ENCODE assay signal across 24 cellular contexts in the genomic region with DNA sequence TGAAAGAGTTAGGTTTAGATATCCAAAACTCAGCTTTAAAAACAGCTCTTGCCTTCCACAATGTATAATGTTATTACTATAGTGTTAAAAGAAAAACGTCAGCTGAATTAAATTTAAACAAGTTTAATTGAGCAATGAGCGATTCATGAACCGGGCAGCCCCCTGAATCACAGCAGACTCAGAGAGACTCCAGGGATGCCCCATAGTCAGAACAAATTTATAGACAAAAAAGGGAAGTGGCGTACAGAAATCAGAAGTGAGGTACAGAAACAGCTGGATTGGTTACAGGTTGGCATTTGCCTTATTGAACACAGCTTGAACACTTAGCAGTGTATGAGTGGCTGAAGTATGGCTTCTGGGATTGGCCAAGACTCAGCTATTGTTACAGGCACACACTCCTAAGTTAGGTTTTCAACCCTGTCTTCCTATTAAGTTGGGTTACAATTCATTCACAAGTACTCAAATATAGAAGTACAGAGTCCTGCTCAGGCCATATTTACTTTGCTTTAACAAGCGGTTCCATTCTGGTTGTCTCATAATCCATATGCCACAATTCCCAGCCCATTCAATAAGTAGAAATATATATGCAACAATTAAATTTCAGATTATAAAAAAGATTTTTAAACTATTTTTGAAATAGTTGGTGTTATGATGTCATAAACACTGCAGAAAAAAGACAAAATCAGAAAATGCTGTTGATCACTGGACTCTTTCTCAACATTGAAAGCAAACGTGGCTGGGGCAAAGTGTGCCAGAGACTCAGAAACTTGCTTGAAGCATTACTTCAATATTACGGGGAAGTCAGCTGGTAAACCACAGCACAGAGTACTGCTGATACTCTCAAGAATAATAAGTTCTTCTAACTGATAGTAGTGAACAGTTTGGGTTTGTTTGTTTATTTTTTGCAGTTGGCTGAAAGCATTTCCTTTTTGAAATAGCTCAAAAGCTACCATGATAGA.
DNase-seq lines count a peak whose midpoint lies in the region; ATAC-seq, FAIRE-seq and TF ChIP-seq lines count a peak whose summit lies in the region.
"Had no signal": no experiment of that assay in that cellular context is flagged by ENCODE, and none has a peak within 500 bp of the region (broad histone marks: within the 10 kb centered on the region; RNA-seq: fewer than 3 reads in every experiment).

No MANE protein-coding gene starts in this region.

- H3K4me1 Mint-ChIP-seq in activated CD4-positive, alpha-beta T cell treated with anti-CD3 and anti-CD28 coated beads, Interleukin-2, amount 10 ng/mL, durations not matched to agents 7 days and 5 days, result no peaks in the 10 kb centered on the region
- H3K4me1 Mint-ChIP-seq: B cell had no signal

- no peaks in the 10 kb centered on the region for H3K36me3 ChIP-seq in HepG2 (replicated peaks in 1 of 2; ENCODE audit: control insufficient read depth in 1 of 2, insufficient read depth in 2 of 2, low read length in 2 of 2)
- H3K36me3 ChIP-seq: BLaER1 treated with 17β-estradiol and CSF1 and Interleukin-3, amounts not matched to agents 10 nM and 100 nM had no signal

- no peak for TF ChIP-seq CTCF in LNCaP clone FGC (IDR thresholded peaks at IDR 0.05; ENCODE audit: control insufficient read depth, extremely low read depth, insufficient read depth)
- no peak for TF ChIP-seq CTCF in HepG2 (CRISPR knock-in tag; IDR thresholded peaks at IDR 0.05)

- no peaks in the 10 kb centered on the region for H4K20me1 ChIP-seq in HepG2 (ENCODE audit: insufficient read depth, low read length)
- H4K20me1 ChIP-seq: BLaER1 treated with 17β-estradiol and CSF1 and Interleukin-3, amounts not matched to agents 10 nM and 100 nM had no signal

- no peak overlapping the region for H3K4me3 Mint-ChIP-seq in activated CD4-positive, alpha-beta T cell treated with anti-CD3 and anti-CD28 coated beads, Interleukin-2, amount 10 ng/mL, durations not matched to agents 7 days and 5 days
- H3K4me3 Mint-ChIP-seq: B cell; CD4-positive, alpha-beta T cell; CD8-positive, alpha-beta T cell had no signal

- no peak overlapping the region for H3K4me3 ChIP-seq in LNCaP clone FGC (ENCODE audit: low read depth, low read length)
- H3K4me3 ChIP-seq in HepG2 (replicated peaks in 1 of 3; ENCODE audit: insufficient read depth in 1 of 3, low read depth in 2 of 3, low read length in 3 of 3), result no peak overlapping the region; a peak in 1 of 6 replicates
- H3K4me3 ChIP-seq: A549; BLaER1 treated with 17β-estradiol and CSF1 and Interleukin-3, amounts not matched to agents 10 nM and 100 nM had no signal

- TF ChIP-seq RAD21 in HepG2 (CRISPR knock-in tag; IDR thresholded peaks at IDR 0.05), result no peak

- H3K79me2 ChIP-seq in HepG2 (ENCODE audit: insufficient read depth, low read length), result no peaks in the 10 kb centered on the region

- peak; percentile 92 for ATAC-seq in HepG2
- no peak for ATAC-seq in GM19467 (IDR thresholded peaks at IDR 0.05; ENCODE audit: unreplicated experiment)
- no peak for ATAC-seq in GM21786 (IDR thresholded peaks at IDR 0.05; ENCODE audit: unreplicated experiment)
- ATAC-seq: A549; CD8-positive, alpha-beta T cell had no signal

- no peaks in the 10 kb centered on the region for H3K9me3 ChIP-seq in HepG2 (ENCODE audit: low read length)
- H3K9me3 ChIP-seq: A549; BLaER1 treated with 17β-estradiol and CSF1 and Interleukin-3, amounts not matched to agents 10 nM and 100 nM; Caco-2 had no signal

- peak overlapping the region; percentile 52 for H3K27ac ChIP-seq in HepG2 (ENCODE audit: extremely low read length, insufficient read depth, low read length)
- H3K27ac ChIP-seq: 22Rv1; A549; BLaER1 treated with 17β-estradiol and CSF1 and Interleukin-3, amounts not matched to agents 10 nM and 100 nM; C4-2B had no signal

- no peak for DNase-seq in GM12891 (ENCODE audit: insufficient read length, low spot score)
- peak; percentile 6 for DNase-seq in LNCaP clone FGC (ENCODE audit: low read depth)
- DNase-seq in foreskin melanocyte, result peak; percentile 5
- no peak for DNase-seq in HepG2 (ENCODE audit: low spot score)
- DNase-seq in activated CD4-positive, alpha-beta T cell treated with anti-CD3 and anti-CD28 coated beads, Interleukin-2, amount 10 ng/mL, durations not matched to agents 7 days and 5 days, result no peak
- no peak for DNase-seq in H54 (ENCODE audit: insufficient read length, low spot score)
- DNase-seq: AML-193; Caco-2; Calu3; CD4-positive, alpha-beta T cell; CD8-positive, alpha-beta T cell; DMS79 treated with DMSO at 0.1 percent for 48 hours; GF-D8 had no signal

- TF ChIP-seq POLR2A in GM12891 (IDR thresholded peaks at IDR 0.05; ENCODE audit: low read depth, low read length) (no peak), HepG2 (IDR thresholded peaks at IDR 0.05; ENCODE audit: insufficient read depth in 1 of 2, low read depth in 2 of 2, low read length in 2 of 2) (no peak), H54 (IDR thresholded peaks at IDR 0.05; ENCODE audit: low read depth, low read length) (no peak)

- peak overlapping the region; percentile 42 for H3K4me2 ChIP-seq in HepG2 (ENCODE audit: low read depth, low read length)
- H3K4me2 ChIP-seq: A549; BLaER1 treated with 17β-estradiol and CSF1 and Interleukin-3, amounts not matched to agents 10 nM and 100 nM had no signal

- H3K9ac ChIP-seq in HepG2 (ENCODE audit: insufficient read depth, low read depth, low read length), result no peak overlapping the region
- H3K9ac ChIP-seq: BLaER1 treated with 17β-estradiol and CSF1 and Interleukin-3, amounts not matched to agents 10 nM and 100 nM had no signal

- no peaks in the 10 kb centered on the region for H3K27me3 Mint-ChIP-seq in activated CD4-positive, alpha-beta T cell treated with anti-CD3 and anti-CD28 coated beads, Interleukin-2, amount 10 ng/mL, durations not matched to agents 7 days and 5 days
- H3K27me3 Mint-ChIP-seq: B cell; CD4-positive, alpha-beta T cell had no signal

- FAIRE-seq in GM12891 (lab: Jason Lieb, UNC), result no peak
- no peak for FAIRE-seq in HepG2 (lab: Jason Lieb, UNC)
- no peak for FAIRE-seq in H54 (lab: Jason Lieb, UNC)
- FAIRE-seq: A549, D721Med, G401.6, GM12892, GM18507 had no signal

- H3K9me3 Mint-ChIP-seq in activated CD4-positive, alpha-beta T cell treated with anti-CD3 and anti-CD28 coated beads, Interleukin-2, amount 10 ng/mL, durations not matched to agents 7 days and 5 days, result peaks cover 10% of the 10 kb centered on the region

- 46% methylated on average over 7 of the region's 7 CpGs for WGBS in HepG2 (ENCODE audit: low lambda C conversion rate)

- CTCF ChIA-PET in HepG2 (lab: Yijun Ruan, JAX; ENCODE audit: low intra/inter-chr PET ratio, low total read pairs), result no interaction called here
- CTCF ChIA-PET in activated CD4-positive, alpha-beta T cell treated with anti-CD3 and anti-CD28 coated beads, Interleukin-2, amount 10 ng/mL, durations not matched to agents 7 days and 5 days (lab: Charles Lee), result no interaction called here

- no TSS peak for BruUV-seq in HepG2 (replicated peaks; lab: Mats Ljungman, UMichigan)

- in situ Hi-C loops in HepG2 (cut with HindIII; ENCODE audit: extremely low pct_ligation_motif_present, low pct_unique_long_range_greater_than_20kb), result no loop called here

- no peak overlapping the region for H2AFZ ChIP-seq in HepG2 (ENCODE audit: low read length)

- POLR2A ChIA-PET in HepG2 (lab: Yijun Ruan, JAX), result no interaction called here
- POLR2A ChIA-PET in activated CD4-positive, alpha-beta T cell treated with anti-CD3 and anti-CD28 coated beads, Interleukin-2, amount 10 ng/mL, durations not matched to agents 7 days and 5 days (lab: Charles Lee), result no interaction called here

- H3K4me1 ChIP-seq in HepG2 (ENCODE audit: insufficient read depth, low read length), result peaks cover 20% of the 10 kb centered on the region
- H3K4me1 ChIP-seq: A549; BLaER1 treated with 17β-estradiol and CSF1 and Interleukin-3, amounts not matched to agents 10 nM and 100 nM; Caco-2 had no signal

- H3K27ac Mint-ChIP-seq in activated CD4-positive, alpha-beta T cell treated with anti-CD3 and anti-CD28 coated beads, Interleukin-2, amount 10 ng/mL, durations not matched to agents 7 days and 5 days, result no peak overlapping the region
- H3K27ac Mint-ChIP-seq: B cell; CD4-positive, alpha-beta T cell; CD8-positive, alpha-beta T cell had no signal

- intact Hi-C loops in HepG2 (cut with micrococcal nuclease; ENCODE audit: unreplicated experiment), result no loop called here

- no peaks in the 10 kb centered on the region for H3K36me3 Mint-ChIP-seq in activated CD4-positive, alpha-beta T cell treated with anti-CD3 and anti-CD28 coated beads, Interleukin-2, amount 10 ng/mL, durations not matched to agents 7 days and 5 days (ENCODE audit: low read depth)
- H3K36me3 Mint-ChIP-seq: CD8-positive, alpha-beta T cell had no signal

- TF ChIP-seq EP300 in HepG2 (IDR thresholded peaks at IDR 0.05; ENCODE audit: low read depth in 2 of 2, low read length in 2 of 2) (no peak), HepG2 (CRISPR knock-in tag; IDR thresholded peaks at IDR 0.05; ENCODE audit: borderline replicate concordance) (no peak)

- no peaks in the 10 kb centered on the region for H3K27me3 ChIP-seq in HepG2 (ENCODE audit: control insufficient read depth in 1 of 2, insufficient read depth in 2 of 2, low read length in 2 of 2)
- H3K27me3 ChIP-seq: BLaER1 treated with 17β-estradiol and CSF1 and Interleukin-3, amounts not matched to agents 10 nM and 100 nM had no signal

TF ChIP-seq in GM12891, 5 proteins besides CTCF, POLR2A, EP300 and RAD21:
- TF ChIP-seq TAF1 (IDR thresholded peaks at IDR 0.05; ENCODE audit: low read depth, low read length) (no peak), SPI1 (IDR thresholded peaks at IDR 0.05; ENCODE audit: low read depth, low read length) (0 out of 2 replicates have a peak, but pooled peaks have one; percentile 10)

TF ChIP-seq in HepG2, 621 proteins besides CTCF, POLR2A, EP300 and RAD21 (continues in another document):
- TF ChIP-seq, protein P1, sequence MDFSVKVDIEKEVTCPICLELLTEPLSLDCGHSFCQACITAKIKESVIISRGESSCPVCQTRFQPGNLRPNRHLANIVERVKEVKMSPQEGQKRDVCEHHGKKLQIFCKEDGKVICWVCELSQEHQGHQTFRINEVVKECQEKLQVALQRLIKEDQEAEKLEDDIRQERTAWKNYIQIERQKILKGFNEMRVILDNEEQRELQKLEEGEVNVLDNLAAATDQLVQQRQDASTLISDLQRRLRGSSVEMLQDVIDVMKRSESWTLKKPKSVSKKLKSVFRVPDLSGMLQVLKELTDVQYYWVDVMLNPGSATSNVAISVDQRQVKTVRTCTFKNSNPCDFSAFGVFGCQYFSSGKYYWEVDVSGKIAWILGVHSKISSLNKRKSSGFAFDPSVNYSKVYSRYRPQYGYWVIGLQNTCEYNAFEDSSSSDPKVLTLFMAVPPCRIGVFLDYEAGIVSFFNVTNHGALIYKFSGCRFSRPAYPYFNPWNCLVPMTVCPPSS (IDR thresholded peaks at IDR 0.05), result no peak
- TF ChIP-seq, protein P2, sequence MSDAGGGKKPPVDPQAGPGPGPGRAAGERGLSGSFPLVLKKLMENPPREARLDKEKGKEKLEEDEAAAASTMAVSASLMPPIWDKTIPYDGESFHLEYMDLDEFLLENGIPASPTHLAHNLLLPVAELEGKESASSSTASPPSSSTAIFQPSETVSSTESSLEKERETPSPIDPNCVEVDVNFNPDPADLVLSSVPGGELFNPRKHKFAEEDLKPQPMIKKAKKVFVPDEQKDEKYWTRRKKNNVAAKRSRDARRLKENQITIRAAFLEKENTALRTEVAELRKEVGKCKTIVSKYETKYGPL (CRISPR knock-in tag; IDR thresholded peaks at IDR 0.05), result no peak

Comparison
In these comparisons a context has a peak if more than half of its experiments do, and no peak if none do; other contexts are left out.
1. DNase-seq: peak in LNCaP clone FGC (single experiment) and foreskin melanocyte (single experiment); none in GM12891 (single experiment), HepG2 (single experiment), activated CD4-positive, alpha-beta T cell treated with anti-CD3 and anti-CD28 coated beads, Interleukin-2, amount 10 ng/mL, durations not matched to agents 7 days and 5 days (single experiment) and H54 (single experiment).